11 cellular contexts compared by ENCODE assay signal in the genomic region with DNA sequence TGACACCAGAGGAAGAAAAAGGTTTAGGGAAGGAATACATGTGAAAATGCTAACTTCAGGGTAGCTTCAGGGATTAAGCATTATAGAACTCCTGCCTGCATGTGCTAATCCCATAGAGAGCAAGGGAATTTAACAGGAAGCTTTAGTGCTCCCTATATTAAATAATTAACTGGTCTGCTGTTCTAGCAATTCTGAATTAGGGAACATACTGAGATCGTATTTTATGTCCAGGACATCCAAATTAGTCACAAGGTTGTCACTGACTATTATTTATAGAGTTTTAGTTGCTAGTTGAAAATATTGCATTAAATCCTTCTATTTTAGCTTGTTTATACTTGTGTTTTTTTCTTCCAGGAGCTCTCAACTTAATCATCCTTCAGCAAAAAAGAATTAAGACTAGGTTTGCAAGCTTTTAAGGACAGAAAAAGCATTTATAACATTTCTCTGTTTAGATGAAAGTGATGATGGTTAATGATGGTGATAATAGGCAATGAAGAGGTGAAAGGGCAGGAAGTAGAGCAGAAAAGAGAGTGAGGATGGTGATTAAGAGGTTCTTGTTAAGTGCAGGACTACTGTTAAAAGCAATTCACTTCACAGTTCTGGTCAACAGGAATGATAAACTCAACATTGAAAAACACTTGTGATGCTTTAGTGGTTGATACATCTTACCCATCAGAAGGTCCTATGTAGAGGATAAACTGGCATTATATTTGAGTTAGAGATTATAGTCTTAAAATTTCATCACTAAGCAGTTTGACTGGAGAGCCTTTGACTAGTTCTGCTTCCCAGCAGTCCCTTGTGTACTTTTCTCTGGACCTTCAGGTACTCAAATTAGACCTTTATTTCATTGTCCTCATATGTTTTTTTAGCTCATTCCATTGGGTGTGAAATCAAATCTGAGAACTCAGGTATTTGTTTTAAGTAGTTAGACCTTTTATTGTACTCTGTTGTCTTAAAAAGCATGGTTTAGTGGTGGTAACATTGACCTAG. TPM values are rescaled to one million over a fixed set of nuclear protein-coding genes. Genes with fewer than 3 reads are reported as not detected.
A peak's percentile ranks its signal among the peaks of the same experiment; 100 is the strongest.
DNase-seq lines count a peak whose midpoint lies in the region; ATAC-seq and TF ChIP-seq lines count a peak whose summit lies in the region.
"Had no signal": no experiment of that assay in that cellular context is flagged by ENCODE, and none has a peak within 500 bp of the region (broad histone marks: within the 10 kb centered on the region; RNA-seq: fewer than 3 reads in every experiment).

No MANE protein-coding gene starts in this region.

- no peak for TF ChIP-seq POLR2A in gastrocnemius medialis (IDR thresholded peaks at IDR 0.05)

- H3K36me3 Mint-ChIP-seq in activated CD4-positive, alpha-beta T cell treated with anti-CD3 and anti-CD28 coated beads, Interleukin-2, amount 10 ng/mL, durations not matched to agents 24 days and 14 days (ENCODE audit: low read depth) = peaks cover 57% of the 10 kb centered on the region
- H3K36me3 Mint-ChIP-seq in effector memory CD8-positive, alpha-beta T cell (ENCODE audit: insufficient read depth) = peaks cover 62% of the 10 kb centered on the region

- no peak for DNase-seq in activated CD4-positive, alpha-beta T cell treated with anti-CD3 and anti-CD28 coated beads, Interleukin-2, amount 10 ng/mL, durations not matched to agents 24 days and 14 days
- no peak for DNase-seq in activated CD4-positive, alpha-beta T cell treated with anti-CD3 and anti-CD28 coated beads, Interleukin-2, amount 50 U/mL, for 1 hour
- DNase-seq in NCI-H69 (lab: John Stamatoyannopoulos, UW) (peak; percentile 5), gastrocnemius medialis (no peak), HUDEP-2 (lab: John Stamatoyannopoulos, UW; ENCODE audit: unreplicated experiment in 76 of 76) (no peak)
- no peak for DNase-seq in effector memory CD8-positive, alpha-beta T cell
- DNase-seq: activated effector memory CD4-positive, alpha-beta T cell treated with anti-CD3 and anti-CD28 coated beads, Interleukin-2, amount 50 U/mL, for 16 hours; NCI-H1092 had no signal

- H3K9me3 Mint-ChIP-seq in activated CD4-positive, alpha-beta T cell treated with anti-CD3 and anti-CD28 coated beads, Interleukin-2, amount 10 ng/mL, durations not matched to agents 24 days and 14 days = peaks cover under 1% of the 10 kb centered on the region
- peaks cover 0 to 2% of the 10 kb centered on the region in 2 donors for H3K9me3 Mint-ChIP-seq in effector memory CD8-positive, alpha-beta T cell

- intact Hi-C loops in activated CD4-positive, alpha-beta T cell treated with anti-CD3 and anti-CD28 coated beads, Interleukin-2, amount 10 ng/mL, durations not matched to agents 24 days and 14 days (cut with micrococcal nuclease) = no loop called here
- intact Hi-C loops in gastrocnemius medialis (cut with DNase I; ENCODE audit: low total_unique reads) = no loop called here

- H3K36me3 ChIP-seq in gastrocnemius medialis = no peaks in the 10 kb centered on the region

- TF ChIP-seq CTCF in gastrocnemius medialis (IDR thresholded peaks at IDR 0.05 in 4 of 5, conservative IDR thresholded peaks at IDR 0.05 in 1 of 5) = no peak

- no peaks in the 10 kb centered on the region for H3K9me3 ChIP-seq in gastrocnemius medialis
- H3K9me3 ChIP-seq: HAP-1 had no signal

- no peaks in the 10 kb centered on the region for H3K27me3 Mint-ChIP-seq in activated CD4-positive, alpha-beta T cell treated with anti-CD3 and anti-CD28 coated beads, Interleukin-2, amount 10 ng/mL, durations not matched to agents 24 days and 14 days
- H3K27me3 Mint-ChIP-seq in effector memory CD8-positive, alpha-beta T cell = no peaks in the 10 kb centered on the region

- no peak overlapping the region for H3K4me3 Mint-ChIP-seq in activated CD4-positive, alpha-beta T cell treated with anti-CD3 and anti-CD28 coated beads, Interleukin-2, amount 10 ng/mL, durations not matched to agents 24 days and 14 days
- H3K4me3 Mint-ChIP-seq in effector memory CD8-positive, alpha-beta T cell = peak overlapping the region; percentile 71 to 73

- H3K4me1 Mint-ChIP-seq in activated CD4-positive, alpha-beta T cell treated with anti-CD3 and anti-CD28 coated beads, Interleukin-2, amount 10 ng/mL, durations not matched to agents 24 days and 14 days = peaks cover 64% of the 10 kb centered on the region
- H3K4me1 Mint-ChIP-seq in effector memory CD8-positive, alpha-beta T cell (ENCODE audit: low read depth in 2 of 2) = peaks cover 63 to 79% of the 10 kb centered on the region in 2 donors

- no peak overlapping the region for H3K4me3 ChIP-seq in gastrocnemius medialis
- H3K4me3 ChIP-seq: HAP-1 had no signal

- peak overlapping the region; percentile 64 for H3K27ac Mint-ChIP-seq in activated CD4-positive, alpha-beta T cell treated with anti-CD3 and anti-CD28 coated beads, Interleukin-2, amount 10 ng/mL, durations not matched to agents 24 days and 14 days
- H3K27ac Mint-ChIP-seq in effector memory CD8-positive, alpha-beta T cell = peak overlapping the region; percentile 15 to 93

- peak; percentile 50 for ATAC-seq in effector memory CD8-positive, alpha-beta T cell (replicated peaks)
- ATAC-seq in gastrocnemius medialis = peak in 1 of 2 donors; percentile 86
- no peak for ATAC-seq in HG02678 (IDR thresholded peaks at IDR 0.05; ENCODE audit: unreplicated experiment)
- no peak for ATAC-seq in GM19023 (IDR thresholded peaks at IDR 0.05; ENCODE audit: unreplicated experiment)

- H3K27me3 ChIP-seq in gastrocnemius medialis = no peaks in the 10 kb centered on the region

- in situ Hi-C loops in gastrocnemius medialis (cut with MboI; ENCODE audit: low sequenced_read_pairs in 4 of 4) = no loop called here

- peak overlapping the region; percentile 29 to 68 (median 34) for H3K27ac ChIP-seq in gastrocnemius medialis

- peaks cover 64 to 65% of the 10 kb centered on the region in 2 donors for H3K4me1 ChIP-seq in gastrocnemius medialis

RNA-seq across cellular contexts. Expression of a gene that starts 10.7 kb away (rescaled TPM):
- 207 and 209 TPM in 2 replicates for total RNA-seq in activated CD4-positive, alpha-beta T cell treated with anti-CD3 and anti-CD28 coated beads, Interleukin-2, amount 10 ng/mL, durations not matched to agents 24 days and 14 days
- total RNA-seq in gastrocnemius medialis = 10 to 100 TPM; 58.4 to 93.8 (median 71.9) TPM
